ENCODE assay signal across 9 cellular contexts in genomic region chr5:6732634-6733410, GRCh38. TPM values are rescaled to one million over a fixed set of nuclear protein-coding genes. Genes with fewer than 3 reads are reported as not detected.
DNase-seq lines count a peak whose midpoint lies in the region; ATAC-seq and TF ChIP-seq lines count a peak whose summit lies in the region.
"Had no signal": no experiment of that assay in that cellular context is flagged by ENCODE, and none has a peak within 500 bp of the region (broad histone marks: within the 10 kb centered on the region; RNA-seq: fewer than 3 reads in every experiment).

No MANE protein-coding gene starts in this region.

- peak overlapping the region; percentile 47 for H3K27ac Mint-ChIP-seq in activated CD4-positive, alpha-beta memory T cell treated with anti-CD3 and anti-CD28 coated beads for 36 hours
- H3K27ac Mint-ChIP-seq in activated CD4-positive, alpha-beta memory T cell treated with anti-CD3 and anti-CD28 coated beads, Interleukin-2, amount 10 ng/mL, durations not matched to agents 7 days and 5 days, result no peak overlapping the region
- H3K27ac Mint-ChIP-seq in type B pancreatic cell, result peak overlapping the region; percentile 14

- in situ Hi-C loops in astrocyte of the cerebellum (cut with HindIII; ENCODE audit: low sequenced_read_pairs), result loop anchor here (25.0 kb wide), 1 partner anchor 1246 kb away; no protein-coding TSS in a partner anchor

- no peak for ATAC-seq in HG03280 (IDR thresholded peaks at IDR 0.05; ENCODE audit: unreplicated experiment)
- no peak for ATAC-seq in HG02884 (IDR thresholded peaks at IDR 0.05; ENCODE audit: unreplicated experiment)

- CTCF ChIA-PET in activated CD4-positive, alpha-beta memory T cell treated with anti-CD3 and anti-CD28 coated beads for 36 hours (lab: Charles Lee), result interaction anchor here (0.7 to 1.1 kb wide), 2 partner anchors 13 to 33 kb away, joined by 3 to 6 read pairs; no protein-coding TSS in a partner anchor
- CTCF ChIA-PET in activated CD4-positive, alpha-beta memory T cell treated with anti-CD3 and anti-CD28 coated beads, Interleukin-2, amount 10 ng/mL, durations not matched to agents 7 days and 5 days (lab: Charles Lee), result interaction anchor here (0.7 to 1.9 kb wide), 2 partner anchors 11 to 100 kb away, joined by 3 to 5 read pairs; partner anchors contain the start of genes NSUN2 and SRD5A1

- peaks cover 88% of the 10 kb centered on the region for H3K4me1 Mint-ChIP-seq in activated CD4-positive, alpha-beta memory T cell treated with anti-CD3 and anti-CD28 coated beads for 36 hours (ENCODE audit: low read depth)
- H3K4me1 Mint-ChIP-seq in activated CD4-positive, alpha-beta memory T cell treated with anti-CD3 and anti-CD28 coated beads, Interleukin-2, amount 10 ng/mL, durations not matched to agents 7 days and 5 days, result peaks cover 84% of the 10 kb centered on the region
- H3K4me1 Mint-ChIP-seq in type B pancreatic cell (ENCODE audit: unreplicated experiment), result peaks cover 44% of the 10 kb centered on the region

- no peak for DNase-seq in activated CD4-positive, alpha-beta memory T cell treated with anti-CD3 and anti-CD28 coated beads for 36 hours
- no peak for DNase-seq in activated CD4-positive, alpha-beta memory T cell treated with anti-CD3 and anti-CD28 coated beads, Interleukin-2, amount 10 ng/mL, durations not matched to agents 7 days and 5 days
- DNase-seq in astrocyte of the cerebellum (ENCODE audit: low read depth) (peak; percentile 18), kidney tubule cell (ENCODE audit: low spot score) (peak; percentile 90), type B pancreatic cell (ENCODE audit: extremely low spot score, unreplicated experiment) (no peak), ecto neural progenitor cell (ENCODE audit: low spot score) (no peak)
- DNase-seq: DND-41 had no signal

- no peak overlapping the region for H3K4me3 Mint-ChIP-seq in activated CD4-positive, alpha-beta memory T cell treated with anti-CD3 and anti-CD28 coated beads for 36 hours
- H3K4me3 Mint-ChIP-seq in activated CD4-positive, alpha-beta memory T cell treated with anti-CD3 and anti-CD28 coated beads, Interleukin-2, amount 10 ng/mL, durations not matched to agents 7 days and 5 days, result no peak overlapping the region
- H3K4me3 Mint-ChIP-seq in type B pancreatic cell, result no peak overlapping the region

- TF ChIP-seq CTCF in astrocyte of the cerebellum (IDR thresholded peaks at IDR 0.05; ENCODE audit: low read depth, low read length, missing control alignments), result no peak
- no peak for TF ChIP-seq CTCF in type B pancreatic cell (conservative IDR thresholded peaks at IDR 0.05)

- H3K4me3 ChIP-seq in astrocyte of the cerebellum (ENCODE audit: low read depth, low read length), result peak overlapping the region; percentile 14

- intact Hi-C loops in activated CD4-positive, alpha-beta memory T cell treated with anti-CD3 and anti-CD28 coated beads for 36 hours (cut with micrococcal nuclease), result loop anchor here (10.0 kb wide), 1 partner anchor 238 kb away; no protein-coding TSS in a partner anchor

- H3K36me3 Mint-ChIP-seq in activated CD4-positive, alpha-beta memory T cell treated with anti-CD3 and anti-CD28 coated beads for 36 hours, result peaks cover 20% of the 10 kb centered on the region
- peaks cover 40% of the 10 kb centered on the region for H3K36me3 Mint-ChIP-seq in activated CD4-positive, alpha-beta memory T cell treated with anti-CD3 and anti-CD28 coated beads, Interleukin-2, amount 10 ng/mL, durations not matched to agents 7 days and 5 days (ENCODE audit: low read depth)
- H3K36me3 Mint-ChIP-seq in type B pancreatic cell, result peaks cover 13% of the 10 kb centered on the region

- POLR2A ChIA-PET in activated CD4-positive, alpha-beta memory T cell treated with anti-CD3 and anti-CD28 coated beads for 36 hours (lab: Charles Lee), result no interaction called here
- POLR2A ChIA-PET in activated CD4-positive, alpha-beta memory T cell treated with anti-CD3 and anti-CD28 coated beads, Interleukin-2, amount 10 ng/mL, durations not matched to agents 7 days and 5 days (lab: Charles Lee), result interaction anchor here (6.3 kb wide), 1 partner anchor 100 kb away, joined by 27 read pairs; the partner anchor contains the start of genes NSUN2 and SRD5A1

- no peaks in the 10 kb centered on the region for H3K9me3 Mint-ChIP-seq in activated CD4-positive, alpha-beta memory T cell treated with anti-CD3 and anti-CD28 coated beads for 36 hours
- no peaks in the 10 kb centered on the region for H3K9me3 Mint-ChIP-seq in activated CD4-positive, alpha-beta memory T cell treated with anti-CD3 and anti-CD28 coated beads, Interleukin-2, amount 10 ng/mL, durations not matched to agents 7 days and 5 days
- H3K9me3 Mint-ChIP-seq in type B pancreatic cell, result no peaks in the 10 kb centered on the region

- H3K27me3 Mint-ChIP-seq in activated CD4-positive, alpha-beta memory T cell treated with anti-CD3 and anti-CD28 coated beads for 36 hours, result no peaks in the 10 kb centered on the region
- H3K27me3 Mint-ChIP-seq in activated CD4-positive, alpha-beta memory T cell treated with anti-CD3 and anti-CD28 coated beads, Interleukin-2, amount 10 ng/mL, durations not matched to agents 7 days and 5 days, result no peaks in the 10 kb centered on the region
- H3K27me3 Mint-ChIP-seq in type B pancreatic cell, result no peaks in the 10 kb centered on the region

RNA-seq across cellular contexts. Expression of gene TENT4A, which starts 19.6 kb away (rescaled TPM):
- 10 to 100 TPM; 26.6 to 29.2 TPM for total RNA-seq in activated CD4-positive, alpha-beta memory T cell treated with anti-CD3 and anti-CD28 coated beads for 36 hours
- 10 to 100 TPM; 34.3 to 36.6 TPM for total RNA-seq in activated CD4-positive, alpha-beta memory T cell treated with anti-CD3 and anti-CD28 coated beads, Interleukin-2, amount 10 ng/mL, durations not matched to agents 7 days and 5 days
- 21.7 and 34.1 TPM in 2 replicates for total RNA-seq in type B pancreatic cell (ENCODE audit: low replicate concordance)

Comparison
In these comparisons a context has a peak if more than half of its experiments do, and no peak if none do; other contexts are left out.
1. DNase-seq: peak in astrocyte of the cerebellum (single experiment) and kidney tubule cell (single experiment); none in activated CD4-positive, alpha-beta memory T cell treated with anti-CD3 and anti-CD28 coated beads for 36 hours (single experiment), activated CD4-positive, alpha-beta memory T cell treated with anti-CD3 and anti-CD28 coated beads, Interleukin-2, amount 10 ng/mL, durations not matched to agents 7 days and 5 days (single experiment), type B pancreatic cell (single experiment) and ecto neural progenitor cell (single experiment).